ENCODE assay signal across 14 cellular contexts in the genomic region with DNA sequence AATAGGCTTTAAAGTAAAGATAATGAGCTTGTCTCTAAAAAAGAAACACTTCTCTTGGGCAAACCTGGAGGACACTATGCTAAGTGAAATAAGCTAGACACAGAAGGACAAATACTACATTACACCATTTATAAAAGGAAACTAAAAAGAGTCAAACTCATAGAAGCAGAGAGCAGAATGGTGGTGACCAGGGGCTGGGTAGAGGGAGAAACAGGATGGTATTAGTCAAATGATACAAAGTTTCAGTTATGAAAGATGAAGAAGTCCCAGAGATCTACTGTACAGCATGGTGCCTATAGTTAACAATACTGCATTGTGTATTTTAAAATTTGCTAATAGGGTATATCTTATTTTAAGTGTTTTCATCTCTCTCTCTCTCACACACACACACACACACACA. TPM values are rescaled to one million over a fixed set of nuclear protein-coding genes. Genes with fewer than 3 reads are reported as not detected.
DNase-seq lines count a peak whose midpoint lies in the region; ATAC-seq and TF ChIP-seq lines count a peak whose summit lies in the region.
"Had no signal": no experiment of that assay in that cellular context is flagged by ENCODE, and none has a peak within 500 bp of the region (broad histone marks: within the 10 kb centered on the region; RNA-seq: fewer than 3 reads in every experiment).

No MANE protein-coding gene starts in this region.

- CTCF ChIA-PET in activated CD4-positive, alpha-beta T cell treated with anti-CD3 and anti-CD28 coated beads for 36 hours (lab: Charles Lee) = interaction anchor here (0.6 to 1.8 kb wide), 4 partner anchors 10 to 709 kb away, joined by 3 to 9 read pairs (median 3); no protein-coding TSS in a partner anchor
- CTCF ChIA-PET in MCF 10A (lab: Yijun Ruan, JAX) = interaction anchor here (0.7 to 1.3 kb wide), 2 partner anchors 8 to 186 kb away, joined by 3 to 4 read pairs; no protein-coding TSS in a partner anchor

- H3K27me3 Mint-ChIP-seq in activated CD4-positive, alpha-beta T cell treated with anti-CD3 and anti-CD28 coated beads for 36 hours = no peaks in the 10 kb centered on the region
- H3K27me3 Mint-ChIP-seq in chondrocyte (ENCODE audit: low read depth) (no peaks in the 10 kb centered on the region), MCF 10A (ENCODE audit: insufficient read depth, unreplicated experiment) (peaks cover 18% of the 10 kb centered on the region)

- no peak overlapping the region for H3K27ac ChIP-seq in coronary artery
- H3K27ac ChIP-seq: 22Rv1, transverse colon had no signal

- no peak overlapping the region for H3K4me3 Mint-ChIP-seq in activated CD4-positive, alpha-beta T cell treated with anti-CD3 and anti-CD28 coated beads for 36 hours
- H3K4me3 Mint-ChIP-seq in chondrocyte (ENCODE audit: unreplicated experiment) = no peak overlapping the region
- no peak overlapping the region for H3K4me3 Mint-ChIP-seq in MCF 10A (ENCODE audit: unreplicated experiment)

- TF ChIP-seq CTCF in chondrocyte (IDR thresholded peaks at IDR 0.05) (no peak), coronary artery (IDR thresholded peaks at IDR 0.05) (no peak), MCF 10A (IDR thresholded peaks at IDR 0.05; ENCODE audit: unreplicated experiment) (no peak)

- no peak for DNase-seq in activated CD4-positive, alpha-beta T cell treated with anti-CD3 and anti-CD28 coated beads for 36 hours
- DNase-seq in activated CD4-positive, alpha-beta T cell treated with anti-CD3 and anti-CD28 coated beads, Interleukin-2, amount 50 U/mL, for 1 hour = no peak
- no peak for DNase-seq in chondrocyte (ENCODE audit: low spot score)
- no peak for DNase-seq in coronary artery (ENCODE audit: low spot score)
- DNase-seq in foreskin melanocyte = no peak
- DNase-seq in MCF 10A (ENCODE audit: unreplicated experiment) = no peak
- DNase-seq: DMS 273 treated with DMSO at 0.1 percent for 48 hours, KG1, NCI-H526, SW 1271, transverse colon had no signal

- ATAC-seq in activated CD4-positive, alpha-beta T cell treated with anti-CD3 and anti-CD28 coated beads for 36 hours = peak; percentile 64
- ATAC-seq in GM21576 (IDR thresholded peaks at IDR 0.05; ENCODE audit: unreplicated experiment) (peak; percentile 73), HG03135 (IDR thresholded peaks at IDR 0.05; ENCODE audit: unreplicated experiment) (peak; percentile 84)

- POLR2A ChIA-PET in activated CD4-positive, alpha-beta T cell treated with anti-CD3 and anti-CD28 coated beads for 36 hours (lab: Charles Lee) = no interaction called here
- POLR2A ChIA-PET in MCF 10A (lab: Yijun Ruan, JAX) = interaction anchor here (1.1 to 2.1 kb wide), 4 partner anchors 8 to 28 kb away, joined by 3 to 7 read pairs (median 5); a partner anchor contains a TSS

- no peaks in the 10 kb centered on the region for H3K9me3 Mint-ChIP-seq in activated CD4-positive, alpha-beta T cell treated with anti-CD3 and anti-CD28 coated beads for 36 hours (ENCODE audit: low read depth)
- H3K9me3 Mint-ChIP-seq in chondrocyte (ENCODE audit: low read depth) (no peaks in the 10 kb centered on the region), MCF 10A (ENCODE audit: unreplicated experiment) (no peaks in the 10 kb centered on the region)

- H3K4me1 Mint-ChIP-seq in activated CD4-positive, alpha-beta T cell treated with anti-CD3 and anti-CD28 coated beads for 36 hours = peaks cover 42% of the 10 kb centered on the region
- peaks cover 36% of the 10 kb centered on the region for H3K4me1 Mint-ChIP-seq in chondrocyte (ENCODE audit: low read depth)
- H3K4me1 Mint-ChIP-seq in MCF 10A (ENCODE audit: insufficient read depth, unreplicated experiment) = peaks cover 5% of the 10 kb centered on the region

- intact Hi-C loops in activated CD4-positive, alpha-beta T cell treated with anti-CD3 and anti-CD28 coated beads for 36 hours (cut with DNase I, micrococcal nuclease) = no loop called here
- intact Hi-C loops in MCF 10A (cut with micrococcal nuclease) = no loop called here

- no TSS peak for BruUV-seq in MCF 10A (replicated peaks; lab: Mats Ljungman, UMichigan)

- H3K36me3 Mint-ChIP-seq in activated CD4-positive, alpha-beta T cell treated with anti-CD3 and anti-CD28 coated beads for 36 hours (ENCODE audit: low read depth) = peaks cover 16% of the 10 kb centered on the region
- peaks cover 3% of the 10 kb centered on the region for H3K36me3 Mint-ChIP-seq in chondrocyte (ENCODE audit: low read depth)
- H3K36me3 Mint-ChIP-seq in MCF 10A (ENCODE audit: insufficient read depth, unreplicated experiment) = peaks cover 6% of the 10 kb centered on the region

- H3K4me3 ChIP-seq in coronary artery = no peak overlapping the region
- H3K4me3 ChIP-seq: transverse colon had no signal

- no peak overlapping the region for H3K27ac Mint-ChIP-seq in activated CD4-positive, alpha-beta T cell treated with anti-CD3 and anti-CD28 coated beads for 36 hours
- peak overlapping the region; percentile 33 for H3K27ac Mint-ChIP-seq in chondrocyte (ENCODE audit: unreplicated experiment)
- H3K27ac Mint-ChIP-seq in MCF 10A (ENCODE audit: low read depth, unreplicated experiment) = no peak overlapping the region

RNA-seq across cellular contexts. Expression of a gene that starts 28.5 kb away (rescaled TPM):
- 10 to 100 TPM; 44.0 to 64.5 TPM for total RNA-seq in activated CD4-positive, alpha-beta T cell treated with anti-CD3 and anti-CD28 coated beads for 36 hours
- total RNA-seq in chondrocyte (63.3 to 65.5 TPM (median 64.5 TPM) in 3 replicates), MCF 10A (2022) (48.0 and 70.1 TPM in 2 replicates)
